Comparison of ENCODE assay signal across 18 cellular contexts in genomic region chr7:77631820-77632219, GRCh38.
A peak's percentile ranks its signal among the peaks of the same experiment; 100 is the strongest.
DNase-seq lines count a peak whose midpoint lies in the region; ATAC-seq and TF ChIP-seq lines count a peak whose summit lies in the region.
"Had no signal": no experiment of that assay in that cellular context is flagged by ENCODE, and none has a peak within 500 bp of the region (broad histone marks: within the 10 kb centered on the region; RNA-seq: fewer than 3 reads in every experiment).

No MANE protein-coding gene starts in this region.

- H3K4me2 ChIP-seq in mesenchymal stem cell (ENCODE audit: low read length, poor library complexity, severe bottlenecking) = no peak overlapping the region
- H3K4me2 ChIP-seq: PC-9 had no signal

- no peaks in the 10 kb centered on the region for H3K9me3 ChIP-seq in mesenchymal stem cell (ENCODE audit: control insufficient read depth, low read length)

- no peak overlapping the region for H3K23ac ChIP-seq in mesenchymal stem cell (ENCODE audit: low read length in 2 of 2)

- ATAC-seq in HG03108 (IDR thresholded peaks at IDR 0.05; ENCODE audit: unreplicated experiment) = no peak
- ATAC-seq: SK-N-SH treated with all-trans-retinoic acid at 6 μM for 48 hours had no signal

- H3K4me1 ChIP-seq in mesenchymal stem cell (ENCODE audit: control insufficient read depth, insufficient read depth, low read depth, low read length) = no peaks in the 10 kb centered on the region

- 96% methylated on average over 2 of the region's 2 CpGs for WGBS in mesenchymal stem cell

- H3K14ac ChIP-seq in mesenchymal stem cell (ENCODE audit: low read length in 2 of 2) = no peak overlapping the region

- no peak overlapping the region for H3K9ac ChIP-seq in mesenchymal stem cell (ENCODE audit: low read length)

- no peak overlapping the region for H2BK120ac ChIP-seq in mesenchymal stem cell (ENCODE audit: low read depth, low read length)

- no peak overlapping the region for H3K4ac ChIP-seq in mesenchymal stem cell (ENCODE audit: low read depth in 1 of 2, low read length in 2 of 2)

- H3K27me3 ChIP-seq in HL-60 (ENCODE audit: insufficient read depth, poor library complexity, severe bottlenecking) (no peaks in the 10 kb centered on the region), mesenchymal stem cell (ENCODE audit: control insufficient read depth in 1 of 2, insufficient read depth in 1 of 2, low read length in 2 of 2) (no peaks in the 10 kb centered on the region)

- H3K27ac ChIP-seq in HL-60 (replicated peaks) (no peak overlapping the region), mesenchymal stem cell (ENCODE audit: low read length, poor library complexity, severe bottlenecking) (no peak overlapping the region)
- H3K27ac ChIP-seq: C4-2B, PC-9, RWPE1 had no signal

- no peak overlapping the region for H2BK15ac ChIP-seq in mesenchymal stem cell (ENCODE audit: low read depth, poor library complexity, severe bottlenecking)

- H2AFZ ChIP-seq in mesenchymal stem cell (ENCODE audit: low read depth, low read length) = no peak overlapping the region
- H2AFZ ChIP-seq: PC-9 had no signal

- DNase-seq in AG10803 (ENCODE audit: low read depth) = peak; percentile 17
- DNase-seq in HL-60 (ENCODE audit: low read depth in 1 of 2, low spot score in 1 of 2) = peak; percentile 11 to 18
- peak; percentile 13 for DNase-seq in choroid plexus epithelial cell (ENCODE audit: low read depth)
- DNase-seq in mesenchymal stem cell = peak; percentile 20
- no peak for DNase-seq in stimulated activated CD4-positive, alpha-beta T cell treated with anti-CD3 and anti-CD28 coated beads, Interleukin-2, amount 100 ng/mL, for 48 hours
- no peak for DNase-seq in NCI-H774 (lab: John Stamatoyannopoulos, UW)
- DNase-seq: DMS79, KBM-7, NCI-H1092 treated with DMSO at 0.1 percent for 48 hours, NCI-H146, NCI-H2081, NCI-H82, PC-9, SIG-M5 had no signal

- no peak overlapping the region for H3K18ac ChIP-seq in mesenchymal stem cell (ENCODE audit: low read depth in 1 of 2, low read length in 2 of 2)

- TF ChIP-seq CTCF in AG10803 (conservative IDR thresholded peaks at IDR 0.05; ENCODE audit: low read length) (no peak), HL-60 (IDR thresholded peaks at IDR 0.05; ENCODE audit: insufficient read depth, low read length) (no peak), choroid plexus epithelial cell (conservative IDR thresholded peaks at IDR 0.05; ENCODE audit: low read depth, low read length) (no peak)

- H3K36me3 ChIP-seq in mesenchymal stem cell (ENCODE audit: control insufficient read depth in 1 of 2, insufficient read depth in 2 of 2, low read depth in 1 of 2, low read length in 2 of 2) = peaks cover 28 to 96% of the 10 kb centered on the region in 2 experiments

- H4K91ac ChIP-seq in mesenchymal stem cell (ENCODE audit: low read length) = no peak overlapping the region

- no peak overlapping the region for H2BK5ac ChIP-seq in mesenchymal stem cell (ENCODE audit: low read depth, low read length, poor library complexity, severe bottlenecking)

- H3K79me1 ChIP-seq in mesenchymal stem cell (replicated peaks; ENCODE audit: low read length, poor library complexity, severe bottlenecking) = peaks cover 24% of the 10 kb centered on the region

- H2AK5ac ChIP-seq in mesenchymal stem cell (ENCODE audit: low read length, severe bottlenecking) = no peak overlapping the region

- H4K8ac ChIP-seq in mesenchymal stem cell (ENCODE audit: low read length) = no peak overlapping the region

- H3K4me3 ChIP-seq in AG10803 (ENCODE audit: low read length) = no peak overlapping the region
- no peak overlapping the region for H3K4me3 ChIP-seq in HL-60 (replicated peaks; ENCODE audit: insufficient read depth, low read length)
- H3K4me3 ChIP-seq in choroid plexus epithelial cell (ENCODE audit: low read depth, low read length) = no peak overlapping the region
- H3K4me3 ChIP-seq in mesenchymal stem cell (ENCODE audit: insufficient read depth in 1 of 2, low read depth in 1 of 2, low read length in 2 of 2) = no peak overlapping the region
- H3K4me3 ChIP-seq: PC-9 had no signal

- H2BK12ac ChIP-seq in mesenchymal stem cell (ENCODE audit: low read length in 2 of 2) = no peak overlapping the region

Comparison
In these comparisons a context has a peak if more than half of its experiments do, and no peak if none do; other contexts are left out.
1. DNase-seq: peak in AG10803 (single experiment), HL-60 (2 of 2), choroid plexus epithelial cell (single experiment) and mesenchymal stem cell (single experiment); none in stimulated activated CD4-positive, alpha-beta T cell treated with anti-CD3 and anti-CD28 coated beads, Interleukin-2, amount 100 ng/mL, for 48 hours (0 of 2) and NCI-H774 (single experiment).